ENCODE assay signal across 15 cellular contexts in the genomic region with DNA sequence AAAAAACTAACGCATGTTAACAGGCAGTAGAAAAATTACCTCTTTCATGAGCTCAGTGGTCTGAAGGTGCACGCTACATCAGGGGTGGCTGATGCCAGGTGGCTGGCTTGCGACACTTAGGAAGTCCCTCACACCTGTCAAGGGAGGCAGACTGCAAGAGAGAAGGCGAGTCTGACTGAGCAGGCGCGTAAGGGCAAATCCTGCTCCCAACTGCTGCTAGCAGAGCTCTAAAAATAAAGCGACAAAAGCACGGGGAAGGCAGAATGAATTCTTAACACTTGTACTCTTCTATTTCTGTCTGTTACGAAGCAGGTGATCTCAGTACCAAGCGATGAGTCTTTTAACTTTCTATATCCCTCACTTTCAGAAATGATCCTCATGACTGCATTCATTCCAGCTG. TPM values are rescaled to one million over a fixed set of nuclear protein-coding genes. Genes with fewer than 3 reads are reported as not detected.
DNase-seq lines count a peak whose midpoint lies in the region; ATAC-seq lines count a peak whose summit lies in the region.
"Had no signal": no experiment of that assay in that cellular context is flagged by ENCODE, and none has a peak within 500 bp of the region (broad histone marks: within the 10 kb centered on the region; RNA-seq: fewer than 3 reads in every experiment).

No MANE protein-coding gene starts in this region.

- no peak for ATAC-seq in HG03045 (IDR thresholded peaks at IDR 0.05; ENCODE audit: unreplicated experiment)
- ATAC-seq in esophagus mucosa: no peak

- peak overlapping the region; percentile 29 for H3K27ac ChIP-seq in caudate nucleus (ENCODE audit: low read depth, low read length)

- DNase-seq in Ammon's horn (ENCODE audit: low spot score) (peak; percentile 47), NCI-H187 treated with DMSO at 0.1 percent for 48 hours (lab: John Stamatoyannopoulos, UW) (peak; percentile 86), caudate nucleus (lab: John Stamatoyannopoulos, UW) (peak in 53 of 61 donors; percentile 1 to 90 (median 48)), middle frontal gyrus (ENCODE audit: extremely low spot score, low spot score) (peak; percentile 48), iPS-NIHi7 (ENCODE audit: extremely low spot score) (no peak), activated gamma-delta T cell (lab: John Stamatoyannopoulos, UW) (no peak)
- DNase-seq: ACHN; activated CD4-positive, alpha-beta T cell treated with anti-CD3 and anti-CD28 coated beads, Interleukin-2, amount 10 ng/mL, durations not matched to agents 7 days and 5 days; activated effector memory CD4-positive, alpha-beta T cell treated with anti-CD3 and anti-CD28 coated beads, Interleukin-2, amount 50 U/mL, for 16 hours; cortex of kidney; EL; NCI-H446; stimulated activated naive CD4-positive, alpha-beta T cell treated with Interleukin-2 at 50 U/mL for 16 hours had no signal

RNA-seq across cellular contexts. Expression of a gene that starts 33.1 kb away (rescaled TPM):
- 2.2 TPM for total RNA-seq in esophagus mucosa
- total RNA-seq: activated CD4-positive, alpha-beta T cell treated with anti-CD3 and anti-CD28 coated beads, Interleukin-2, amount 10 ng/mL, durations not matched to agents 7 days and 5 days had no signal

Comparison
In these comparisons a context has a peak if more than half of its experiments do, and no peak if none do; other contexts are left out.
1. DNase-seq: peak in Ammon's horn (single experiment), NCI-H187 treated with DMSO at 0.1 percent for 48 hours (single experiment), caudate nucleus (53 of 61) and middle frontal gyrus (single experiment); none in iPS-NIHi7 (single experiment) and activated gamma-delta T cell (single experiment).